9 cellular contexts compared by ENCODE assay signal in genomic region chr5:137622850-137623249, GRCh38.
DNase-seq lines count a peak whose midpoint lies in the region; ATAC-seq and TF ChIP-seq lines count a peak whose summit lies in the region.
"Had no signal": no experiment of that assay in that cellular context is flagged by ENCODE, and none has a peak within 500 bp of the region (broad histone marks: within the 10 kb centered on the region; RNA-seq: fewer than 3 reads in every experiment).

No MANE protein-coding gene starts in this region.

- no peak overlapping the region for H3K27ac Mint-ChIP-seq in activated T-cell treated with anti-CD3 and anti-CD28 coated beads, Interleukin-2, amount 50 U/mL, for 24 hours
- no peak overlapping the region for H3K27ac Mint-ChIP-seq in activated CD8-positive, alpha-beta T cell treated with anti-CD3 and anti-CD28 coated beads for 36 hours
- no peak overlapping the region for H3K27ac Mint-ChIP-seq in activated CD4-positive, alpha-beta T cell treated with anti-CD3 and anti-CD28 coated beads, Interleukin-2, amount 10 ng/mL, durations not matched to agents 7 days and 5 days

- H3K4me1 Mint-ChIP-seq in activated T-cell treated with anti-CD3 and anti-CD28 coated beads, Interleukin-2, amount 50 U/mL, for 24 hours (ENCODE audit: low read depth): no peaks in the 10 kb centered on the region
- no peaks in the 10 kb centered on the region for H3K4me1 Mint-ChIP-seq in activated CD8-positive, alpha-beta T cell treated with anti-CD3 and anti-CD28 coated beads for 36 hours (ENCODE audit: low read depth)
- H3K4me1 Mint-ChIP-seq in activated CD4-positive, alpha-beta T cell treated with anti-CD3 and anti-CD28 coated beads, Interleukin-2, amount 10 ng/mL, durations not matched to agents 7 days and 5 days: no peaks in the 10 kb centered on the region

- peaks cover 20% of the 10 kb centered on the region for H3K36me3 Mint-ChIP-seq in activated T-cell treated with anti-CD3 and anti-CD28 coated beads, Interleukin-2, amount 50 U/mL, for 24 hours (ENCODE audit: low read depth)
- H3K36me3 Mint-ChIP-seq in activated CD8-positive, alpha-beta T cell treated with anti-CD3 and anti-CD28 coated beads for 36 hours (ENCODE audit: low read depth): peaks cover 1% of the 10 kb centered on the region
- peaks cover 3% of the 10 kb centered on the region for H3K36me3 Mint-ChIP-seq in activated CD4-positive, alpha-beta T cell treated with anti-CD3 and anti-CD28 coated beads, Interleukin-2, amount 10 ng/mL, durations not matched to agents 7 days and 5 days (ENCODE audit: low read depth)

- no peaks in the 10 kb centered on the region for H3K27me3 Mint-ChIP-seq in activated T-cell treated with anti-CD3 and anti-CD28 coated beads, Interleukin-2, amount 50 U/mL, for 24 hours
- no peaks in the 10 kb centered on the region for H3K27me3 Mint-ChIP-seq in activated CD8-positive, alpha-beta T cell treated with anti-CD3 and anti-CD28 coated beads for 36 hours
- H3K27me3 Mint-ChIP-seq in activated CD4-positive, alpha-beta T cell treated with anti-CD3 and anti-CD28 coated beads, Interleukin-2, amount 10 ng/mL, durations not matched to agents 7 days and 5 days: no peaks in the 10 kb centered on the region

- intact Hi-C loops in activated CD8-positive, alpha-beta T cell treated with anti-CD3 and anti-CD28 coated beads for 36 hours (cut with micrococcal nuclease): no loop called here

- H3K4me3 Mint-ChIP-seq in activated T-cell treated with anti-CD3 and anti-CD28 coated beads, Interleukin-2, amount 50 U/mL, for 24 hours: no peak overlapping the region
- no peak overlapping the region for H3K4me3 Mint-ChIP-seq in activated CD8-positive, alpha-beta T cell treated with anti-CD3 and anti-CD28 coated beads for 36 hours
- no peak overlapping the region for H3K4me3 Mint-ChIP-seq in activated CD4-positive, alpha-beta T cell treated with anti-CD3 and anti-CD28 coated beads, Interleukin-2, amount 10 ng/mL, durations not matched to agents 7 days and 5 days

- TF ChIP-seq CTCF in activated CD8-positive, alpha-beta T cell treated with anti-CD3 and anti-CD28 coated beads for 36 hours (IDR thresholded peaks at IDR 0.05): no peak

- H3K9me3 Mint-ChIP-seq in activated T-cell treated with anti-CD3 and anti-CD28 coated beads, Interleukin-2, amount 50 U/mL, for 24 hours: no peaks in the 10 kb centered on the region
- H3K9me3 Mint-ChIP-seq in activated CD8-positive, alpha-beta T cell treated with anti-CD3 and anti-CD28 coated beads for 36 hours: no peaks in the 10 kb centered on the region
- no peaks in the 10 kb centered on the region for H3K9me3 Mint-ChIP-seq in activated CD4-positive, alpha-beta T cell treated with anti-CD3 and anti-CD28 coated beads, Interleukin-2, amount 10 ng/mL, durations not matched to agents 7 days and 5 days

- peak in 53 of 56 donors; percentile 36 to 92 (median 78) for DNase-seq in amygdala (lab: John Stamatoyannopoulos, UW)
- DNase-seq in hypothalamus (lab: John Stamatoyannopoulos, UW): peak in 49 of 51 donors; percentile 17 to 93 (median 77)
- DNase-seq in activated T-cell treated with anti-CD3 and anti-CD28 coated beads, Interleukin-2, amount 50 U/mL, for 24 hours: no peak
- no peak for DNase-seq in activated CD8-positive, alpha-beta T cell treated with anti-CD3 and anti-CD28 coated beads for 36 hours
- DNase-seq in NCI-H524 treated with DMSO at 0.1 percent for 48 hours (lab: John Stamatoyannopoulos, UW): no peak
- no peak for DNase-seq in activated CD4-positive, alpha-beta T cell treated with anti-CD3 and anti-CD28 coated beads, Interleukin-2, amount 10 ng/mL, durations not matched to agents 7 days and 5 days

- POLR2A ChIA-PET in activated CD8-positive, alpha-beta T cell treated with anti-CD3 and anti-CD28 coated beads for 36 hours (lab: Charles Lee): no interaction called here
- POLR2A ChIA-PET in activated CD4-positive, alpha-beta T cell treated with anti-CD3 and anti-CD28 coated beads, Interleukin-2, amount 10 ng/mL, durations not matched to agents 7 days and 5 days (lab: Charles Lee): no interaction called here

- peak overlapping the region; percentile 53 for H3K27ac ChIP-seq in temporal lobe (ENCODE audit: low read depth, low read length)
- H3K27ac ChIP-seq: neutrophil had no signal

- CTCF ChIA-PET in activated CD8-positive, alpha-beta T cell treated with anti-CD3 and anti-CD28 coated beads for 36 hours (lab: Charles Lee): interaction anchor here (1.2 to 2.0 kb wide), 2 partner anchors 46 to 120 kb away, joined by 4 to 8 read pairs; no protein-coding TSS in a partner anchor
- CTCF ChIA-PET in activated CD4-positive, alpha-beta T cell treated with anti-CD3 and anti-CD28 coated beads, Interleukin-2, amount 10 ng/mL, durations not matched to agents 7 days and 5 days (lab: Charles Lee): no interaction called here

- ATAC-seq in HG03159 (IDR thresholded peaks at IDR 0.05; ENCODE audit: unreplicated experiment): peak; percentile 70
- ATAC-seq in activated CD8-positive, alpha-beta T cell treated with anti-CD3 and anti-CD28 coated beads for 36 hours: no peak

Comparison
In these comparisons a context has a peak if more than half of its experiments do, and no peak if none do; other contexts are left out.
1. DNase-seq: peak in amygdala (53 of 56) and hypothalamus (49 of 51); none in activated T-cell treated with anti-CD3 and anti-CD28 coated beads, Interleukin-2, amount 50 U/mL, for 24 hours (single experiment), activated CD8-positive, alpha-beta T cell treated with anti-CD3 and anti-CD28 coated beads for 36 hours (single experiment), NCI-H524 treated with DMSO at 0.1 percent for 48 hours (single experiment) and activated CD4-positive, alpha-beta T cell treated with anti-CD3 and anti-CD28 coated beads, Interleukin-2, amount 10 ng/mL, durations not matched to agents 7 days and 5 days (single experiment).